In genomic region chr4:5710065-5710961, GRCh38 we compare ENCODE assay signal across 8 cellular contexts. TPM values are rescaled to one million over a fixed set of nuclear protein-coding genes. Genes with fewer than 3 reads are reported as not detected.
DNase-seq lines count a peak whose midpoint lies in the region; ATAC-seq, FAIRE-seq and TF ChIP-seq lines count a peak whose summit lies in the region.

No MANE protein-coding gene starts in this region.

- TF ChIP-seq CTCF in GM12864 (IDR thresholded peaks at IDR 0.05; ENCODE audit: low read depth, low read length, missing control alignments) = peak; percentile 65
- TF ChIP-seq CTCF in PC-9 (conservative IDR thresholded peaks at IDR 0.05) = no peak; the same call in 1 of the 2 replicates
- TF ChIP-seq CTCF in endothelial cell of umbilical vein (IDR thresholded peaks at IDR 0.05; ENCODE audit: extremely low read depth in 1 of 2, insufficient read depth in 1 of 2, low read depth in 1 of 2, low read length in 2 of 2) = peak in 1 of 2 donors; percentile 50

- peak; percentile 64 for FAIRE-seq in endothelial cell of umbilical vein (lab: Jason Lieb, UNC)

- TF ChIP-seq POLR2A in endothelial cell of umbilical vein (IDR thresholded peaks at IDR 0.05; ENCODE audit: low read depth, low read length) = no peak

- H3K79me2 ChIP-seq in PC-9 (ENCODE audit: low read depth) = 0 out of 2 replicates have a peak, but pooled peaks cover 6% of the 10 kb centered on the region
- H3K79me2 ChIP-seq in endothelial cell of umbilical vein (ENCODE audit: control insufficient read depth, insufficient read depth, low read length) = peaks cover 24% of the 10 kb centered on the region

- no peak for DNase-seq in GM12864 (ENCODE audit: low read depth)
- DNase-seq in PC-9 = no peak
- DNase-seq in endothelial cell of umbilical vein (ENCODE audit: low read depth, low spot score) = peak; percentile 44
- no peak for DNase-seq in NCI-H1105 (lab: John Stamatoyannopoulos, UW)

- dilution Hi-C loops in endothelial cell of umbilical vein (cut with MboI; ENCODE audit: extremely low pct_ligation_motif_present, low sequenced_read_pairs) = no loop called here

- H3K4me2 ChIP-seq in PC-9 (peak overlapping the region; percentile 75), endothelial cell of umbilical vein (ENCODE audit: insufficient read depth, low read length) (peak overlapping the region; percentile 70)

- peaks cover 3% of the 10 kb centered on the region; the same call in 1 of the 2 replicates for H3F3A ChIP-seq in PC-9 (ENCODE audit: insufficient read depth, low read depth)

- H2AFZ ChIP-seq in PC-9 (peak overlapping the region; percentile 74; the same call in 1 of the 2 replicates), endothelial cell of umbilical vein (ENCODE audit: low read depth, low read length) (peak overlapping the region; percentile 97)

- peak overlapping the region; percentile 54 for H3K9ac ChIP-seq in endothelial cell of umbilical vein (replicated peaks; ENCODE audit: extremely low read depth, insufficient read depth, low read length)

- no TSS peak for BruUV-seq in PC-9 (replicated peaks; lab: Mats Ljungman, UMichigan)
- no TSS peak for BruUV-seq in endothelial cell of umbilical vein (replicated peaks; lab: Mats Ljungman, UMichigan)

- H3K4me3 ChIP-seq in GM12864 (ENCODE audit: low read depth, low read length) (peak overlapping the region; percentile 67), PC-9 (peak overlapping the region; percentile 53; the same call in 1 of the 2 replicates), endothelial cell of umbilical vein (replicated peaks in 1 of 3; ENCODE audit: insufficient read depth in 1 of 3, low read depth in 1 of 3, low read length in 3 of 3) (peak overlapping the region; percentile 41 to 52 (median 44)), muscle layer of duodenum (ENCODE audit: low read depth in 1 of 2, low read length in 2 of 2) (peak overlapping the region; percentile 64 to 67)

- H3K4me1 ChIP-seq in PC-9 (replicated peaks; ENCODE audit: insufficient read depth) (0 out of 2 replicates have a peak, but pooled peaks cover 3% of the 10 kb centered on the region), endothelial cell of umbilical vein (ENCODE audit: control insufficient read depth, extremely low read depth, insufficient read depth, low read length) (peaks cover 24% of the 10 kb centered on the region), muscle layer of duodenum (ENCODE audit: control insufficient read depth in 1 of 2, insufficient read depth in 2 of 2, low read length in 2 of 2) (peaks cover 3 to 46% of the 10 kb centered on the region in 2 donors)

- POLR2A ChIA-PET in PC-9 (lab: Charles Lee; ENCODE audit: unreplicated experiment) = no interaction called here
- POLR2A ChIA-PET in endothelial cell of umbilical vein (lab: Charles Lee) = no interaction called here

- H3K9me1 ChIP-seq in endothelial cell of umbilical vein (replicated peaks; ENCODE audit: control insufficient read depth, extremely low read depth, insufficient read depth, low read length) = no peaks in the 10 kb centered on the region

- CTCF ChIA-PET in PC-9 (lab: Charles Lee) (no interaction called here), endothelial cell of umbilical vein (lab: Charles Lee) (interaction anchor here (0.8 to 2.8 kb wide), 4 partner anchors 12 to 81 kb away, joined by 3 to 9 read pairs (median 4); no protein-coding TSS in a partner anchor)

- H3K27me3 ChIP-seq in PC-9 (ENCODE audit: insufficient read depth, low read depth) = no peaks in the 10 kb centered on the region
- H3K27me3 ChIP-seq in endothelial cell of umbilical vein (ENCODE audit: control insufficient read depth in 2 of 2, insufficient read depth in 2 of 2, low read length in 2 of 2) = no peaks in the 10 kb centered on the region
- H3K27me3 ChIP-seq in muscle layer of duodenum (ENCODE audit: low read depth, low read length) = no peaks in the 10 kb centered on the region

- H3K27ac ChIP-seq in PC-9 (no peak overlapping the region), endothelial cell of umbilical vein (ENCODE audit: insufficient read depth, low read depth, low read length) (peak overlapping the region; percentile 68), muscle layer of duodenum (ENCODE audit: low read length) (peak overlapping the region; percentile 42)

- ATAC-seq in HG02840 (IDR thresholded peaks at IDR 0.05; ENCODE audit: low FRiP score, unreplicated experiment) (no peak), HG02885 (IDR thresholded peaks at IDR 0.05; ENCODE audit: poor library complexity, unreplicated experiment) (no peak), GM19023 (IDR thresholded peaks at IDR 0.05; ENCODE audit: unreplicated experiment) (no peak)

- H3K36me3 ChIP-seq in PC-9 (ENCODE audit: low read depth) (no peaks in the 10 kb centered on the region), endothelial cell of umbilical vein (ENCODE audit: control insufficient read depth in 2 of 2, extremely low read depth in 1 of 2, insufficient read depth in 2 of 2, low read length in 2 of 2) (no peaks in the 10 kb centered on the region), muscle layer of duodenum (ENCODE audit: control insufficient read depth in 1 of 2, insufficient read depth in 2 of 2, low read length in 2 of 2) (no peaks in the 10 kb centered on the region)

- H4K20me1 ChIP-seq in PC-9 (ENCODE audit: insufficient read depth) = no peaks in the 10 kb centered on the region
- H4K20me1 ChIP-seq in endothelial cell of umbilical vein (replicated peaks; ENCODE audit: control insufficient read depth, extremely low read depth, insufficient read depth, low read length) = no peaks in the 10 kb centered on the region

- H3K9me2 ChIP-seq in PC-9 (ENCODE audit: insufficient read depth) = no peaks in the 10 kb centered on the region

- intact Hi-C loops in PC-9 (cut with micrococcal nuclease; ENCODE audit: unreplicated experiment) (loop anchor here (5.0 kb wide), 1 partner anchor 37 kb away; no protein-coding TSS in a partner anchor), endothelial cell of umbilical vein (cut with micrococcal nuclease) (loop anchor here (2.0 kb wide), 1 partner anchor 80 kb away; no protein-coding TSS in a partner anchor)

- H3K9me3 ChIP-seq in PC-9 (ENCODE audit: insufficient read depth, low read depth) = no peaks in the 10 kb centered on the region
- no peaks in the 10 kb centered on the region for H3K9me3 ChIP-seq in endothelial cell of umbilical vein (replicated peaks; ENCODE audit: control insufficient read depth, insufficient read depth, low read length)
- peaks cover 3 to 5% of the 10 kb centered on the region in 2 donors for H3K9me3 ChIP-seq in muscle layer of duodenum (ENCODE audit: control insufficient read depth in 1 of 2, low read length in 2 of 2)

TF ChIP-seq in endothelial cell of umbilical vein, 7 proteins besides CTCF, POLR2A, EP300 and RAD21:
- TF ChIP-seq EZH2 (IDR thresholded peaks at IDR 0.05; ENCODE audit: borderline replicate concordance, low read depth, low read length, severe bottlenecking) = no peak
- no peak for TF ChIP-seq POLR2AphosphoS5 (IDR thresholded peaks at IDR 0.05; ENCODE audit: insufficient read depth, low read depth, low read length)
- no peak for TF ChIP-seq MAX (IDR thresholded peaks at IDR 0.05; ENCODE audit: insufficient read depth, insufficient read length)
- TF ChIP-seq GATA2 (IDR thresholded peaks at IDR 0.05; ENCODE audit: insufficient read depth, insufficient read length, low read depth, low read length) = no peak
- no peak for TF ChIP-seq JUN (IDR thresholded peaks at IDR 0.05; ENCODE audit: borderline replicate concordance, insufficient read depth, insufficient read length, low read depth)
- no peak for TF ChIP-seq MYC (IDR thresholded peaks at IDR 0.05; ENCODE audit: low read depth, low read length)
- TF ChIP-seq FOS (IDR thresholded peaks at IDR 0.05; ENCODE audit: borderline replicate concordance, insufficient read depth, low read length) = no peak

RNA-seq across cellular contexts. Expression of gene EVC, which starts 0.7 kb away (rescaled TPM):
- total RNA-seq in PC-9 (2021) (14.0 and 15.5 TPM in 2 replicates), endothelial cell of umbilical vein (21.3 and 31.6 TPM in 2 replicates)
- 5.6 and 6.3 TPM in 2 replicates for polyA plus RNA-seq in endothelial cell of umbilical vein
- polyA plus RNA-seq in endothelial cell of umbilical vein (2011; cell fraction: cytosol; rRNA removed) = 6.1 and 7.4 TPM in 2 replicates
- polyA plus RNA-seq in endothelial cell of umbilical vein (2011; cell fraction: nucleus; rRNA removed) = 19.2 and 22.4 TPM in 2 replicates
- 9.3 and 9.7 TPM in 2 replicates for polyA plus RNA-seq in endothelial cell of umbilical vein (2012)
- polyA minus RNA-seq in endothelial cell of umbilical vein = 16.1 and 19.4 TPM in 2 replicates
- 0.72 TPM for polyA minus RNA-seq in endothelial cell of umbilical vein (2011; cell fraction: cytosol; rRNA and poly(A)+ RNA removed)
- polyA minus RNA-seq in endothelial cell of umbilical vein (2011; cell fraction: nucleus; rRNA and poly(A)+ RNA removed) = 25.3 and 32.7 TPM in 2 replicates

RNA-seq across cellular contexts. Expression of gene EVC2, which starts 2.0 kb away (rescaled TPM):
- total RNA-seq in PC-9 (2021) = 1.4 and 1.7 TPM in 2 replicates
- total RNA-seq in endothelial cell of umbilical vein = 5.7 and 8.8 TPM in 2 replicates
- polyA plus RNA-seq in endothelial cell of umbilical vein = 1.3 and 1.7 TPM in 2 replicates
- polyA plus RNA-seq in endothelial cell of umbilical vein (2011; cell fraction: cytosol; rRNA removed) = 2.2 and 2.5 TPM in 2 replicates
- 6.6 and 6.8 TPM in 2 replicates for polyA plus RNA-seq in endothelial cell of umbilical vein (2011; cell fraction: nucleus; rRNA removed)
- polyA plus RNA-seq in endothelial cell of umbilical vein (2012) = 4.4 and 5.0 TPM in 2 replicates
- polyA minus RNA-seq in endothelial cell of umbilical vein = 7.6 and 8.1 TPM in 2 replicates
- not detected for polyA minus RNA-seq in endothelial cell of umbilical vein (2011; cell fraction: cytosol; rRNA and poly(A)+ RNA removed)
- polyA minus RNA-seq in endothelial cell of umbilical vein (2011; cell fraction: nucleus; rRNA and poly(A)+ RNA removed) = 10.6 and 11.3 TPM in 2 replicates
